Comparison of ENCODE assay signal across 29 cellular contexts in the genomic region with DNA sequence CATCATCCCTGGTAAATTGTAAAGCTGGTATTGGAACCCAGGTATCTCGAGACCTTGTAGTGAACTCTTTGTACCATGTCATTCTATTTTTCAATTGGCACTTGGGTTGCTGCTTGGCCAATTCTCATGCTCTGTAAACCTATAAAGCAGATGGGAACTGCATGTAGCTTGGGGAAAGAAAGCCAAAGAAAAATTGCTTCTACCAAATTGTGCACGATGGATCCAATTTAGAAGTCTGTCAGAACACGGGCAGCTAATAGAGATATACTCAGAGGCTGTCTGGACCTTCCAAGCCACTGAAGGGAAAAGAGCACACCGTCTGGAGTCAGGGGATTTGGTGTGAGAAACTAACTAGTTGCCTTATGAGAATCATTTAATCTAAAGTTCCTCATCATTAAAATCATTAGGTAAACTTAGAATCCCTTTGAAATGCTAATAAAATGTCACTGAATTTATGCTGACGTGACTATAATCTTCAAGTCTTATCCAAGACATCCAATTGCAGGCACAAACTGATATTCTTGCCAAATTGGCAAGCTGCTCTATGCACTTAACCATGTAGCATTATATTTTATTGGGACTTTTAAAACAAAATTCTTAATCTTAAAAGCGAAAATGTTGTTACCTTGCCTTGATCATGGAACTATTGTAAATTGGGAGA.
"Had no signal": no experiment of that assay in that cellular context is flagged by ENCODE, and none has a peak within 500 bp of the region (broad histone marks: within the 10 kb centered on the region; RNA-seq: fewer than 3 reads in every experiment).

No MANE protein-coding gene starts in this region.

- H3K27me3 ChIP-seq: neural progenitor cell, neutrophil, right atrium auricular region, stomach, testis, thyroid gland, upper lobe of right lung had no signal

- H3K4me3 ChIP-seq: left ventricle myocardium inferior, lung, neural progenitor cell, right atrium auricular region, skin epidermis, stomach, testis, thyroid gland, upper lobe of right lung had no signal

- H3K27ac ChIP-seq: left ventricle myocardium inferior, neural progenitor cell, neutrophil, parathyroid adenoma, right atrium auricular region, skin epidermis, stomach, testis, thyroid gland, upper lobe of right lung had no signal

- H3K36me3 Mint-ChIP-seq: mesothelial cell of epicardium; naive B cell; natural killer cell; neural progenitor cell; stimulated activated naive B cell treated with anti-CD40 and anti-IgM and Interleukin-4, amounts not matched to agents 10 μg/mL and 1 μg/mL and 100 μg/mL, for 72 hours had no signal

- H3K4me1 ChIP-seq: left ventricle myocardium inferior, neural progenitor cell, parathyroid adenoma, right atrium auricular region, stomach, testis, thyroid gland, upper lobe of right lung had no signal

- H3K27ac Mint-ChIP-seq: mesothelial cell of epicardium; naive B cell; natural killer cell; nephron progenitor cell; neural progenitor cell; progenitor cell of endocrine pancreas; stimulated activated naive B cell treated with anti-CD40 and anti-IgM and Interleukin-4, amounts not matched to agents 10 μg/mL and 1 μg/mL and 100 μg/mL, for 72 hours had no signal

- DNase-seq: hypothalamus; islet precursor cell; left ventricle myocardium inferior; mesendoderm; naive B cell; natural killer cell; nephron progenitor cell; occipital lobe; stimulated activated CD4-positive, alpha-beta T cell treated with anti-CD3 and anti-CD28 coated beads, Interleukin-12 subunit alpha, Interleukin-12 subunit beta, amount 100 ng/mL, for 4 hours; stimulated activated CD4-positive, alpha-beta T cell treated with anti-CD3 and anti-CD28 coated beads, Interleukin-15, amount 100 ng/mL, for 24 hours; stimulated activated CD4-positive, alpha-beta T cell treated with anti-CD3 and anti-CD28 coated beads, Interleukin-2, amount 100 ng/mL, for 24 hours; stimulated activated CD4-positive, alpha-beta T cell treated with anti-CD3 and anti-CD28 coated beads, Interleukin-4, amount 100 ng/mL, for 1 hour; stimulated activated naive B cell treated with anti-CD40 and anti-IgM and Interleukin-4, amounts not matched to agents 10 μg/mL and 1 μg/mL and 100 μg/mL, for 72 hours; stimulated activated naive CD8-positive, alpha-beta T cell treated with anti-CD3 and anti-CD28 coated beads, Interleukin-15, Interleukin-2, amounts not matched to agents 100 U/mL and 50 U/mL, for 24 hours; stomach; testis; thyroid gland; trophoblast cell; upper lobe of right lung had no signal

- ATAC-seq: natural killer cell; sciatic nerve; stimulated activated naive B cell treated with anti-CD40 and anti-IgM and Interleukin-4, amounts not matched to agents 10 μg/mL and 1 μg/mL and 100 μg/mL, for 72 hours; stimulated activated naive CD8-positive, alpha-beta T cell treated with anti-CD3 and anti-CD28 coated beads, Interleukin-15, Interleukin-2, amounts not matched to agents 100 U/mL and 50 U/mL, for 24 hours; upper lobe of right lung had no signal

- H3K79me2 ChIP-seq: parathyroid adenoma had no signal

- H3K4me1 Mint-ChIP-seq: mesothelial cell of epicardium; naive B cell; natural killer cell; nephron progenitor cell; neural progenitor cell; stimulated activated naive B cell treated with anti-CD40 and anti-IgM and Interleukin-4, amounts not matched to agents 10 μg/mL and 1 μg/mL and 100 μg/mL, for 72 hours had no signal

- H3K9me3 ChIP-seq: neutrophil, right atrium auricular region, stomach, testis, thyroid gland, upper lobe of right lung had no signal

- H3K36me3 ChIP-seq: left ventricle myocardium inferior, neural progenitor cell, neutrophil, right atrium auricular region, stomach, thyroid gland, upper lobe of right lung had no signal

- H3K4me2 ChIP-seq: neural progenitor cell had no signal

- H3K27me3 Mint-ChIP-seq: stimulated activated naive B cell treated with anti-CD40 and anti-IgM and Interleukin-4, amounts not matched to agents 10 μg/mL and 1 μg/mL and 100 μg/mL, for 72 hours had no signal

- H3K9me3 Mint-ChIP-seq: mesothelial cell of epicardium, nephron progenitor cell, neural progenitor cell had no signal

- H3K9ac ChIP-seq: neural progenitor cell, parathyroid adenoma had no signal

- FAIRE-seq: urothelium cell line had no signal

- H3K4me3 Mint-ChIP-seq: mesothelial cell of epicardium; naive B cell; natural killer cell; nephron progenitor cell; neural progenitor cell; stimulated activated naive B cell treated with anti-CD40 and anti-IgM and Interleukin-4, amounts not matched to agents 10 μg/mL and 1 μg/mL and 100 μg/mL, for 72 hours had no signal

- H2AFZ ChIP-seq: neural progenitor cell, parathyroid adenoma had no signal
